9 cellular contexts compared by ENCODE assay signal in the genomic region with DNA sequence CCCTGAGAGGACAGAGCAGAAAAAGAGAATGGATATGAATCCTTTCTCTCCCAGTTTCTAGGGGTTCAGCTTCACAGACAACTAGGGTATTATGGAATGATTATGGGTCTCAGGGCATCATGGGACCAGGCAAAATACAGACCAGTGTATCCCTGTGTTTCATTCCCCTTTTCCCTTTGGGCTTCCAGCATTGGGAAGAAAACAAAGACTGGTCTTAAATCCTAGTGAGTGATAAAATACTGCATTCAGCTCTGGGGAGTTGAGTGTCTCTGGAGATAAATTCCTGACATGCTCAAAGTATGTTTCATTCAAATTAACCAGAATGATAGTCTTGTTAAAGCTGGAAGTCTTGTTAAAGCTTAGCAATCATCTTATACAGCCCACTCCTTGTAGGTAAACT. TPM values are rescaled to one million over a fixed set of nuclear protein-coding genes. Genes with fewer than 3 reads are reported as not detected.
"Had no signal": no experiment of that assay in that cellular context is flagged by ENCODE, and none has a peak within 500 bp of the region (broad histone marks: within the 10 kb centered on the region; RNA-seq: fewer than 3 reads in every experiment).

No MANE protein-coding gene starts in this region.

- H3K27ac ChIP-seq: GM23248 had no signal

- DNase-seq: GM23248, GOT3, H9, HCEC 1CT, IMR-90, KG1 had no signal

- ATAC-seq: K562 had no signal

- H3K4me3 ChIP-seq: GM23248, K562 had no signal

- H3K27ac Mint-ChIP-seq: H9 had no signal

- H2AFZ ChIP-seq: GM23248 had no signal

RNA-seq across cellular contexts. Expression of a gene that starts 2.4 kb away (rescaled TPM):
- total RNA-seq: GM23248, H4, H9, HT-29, IMR-90 had no signal
- polyA plus RNA-seq: GM23248 had no signal
